In the genomic region with DNA sequence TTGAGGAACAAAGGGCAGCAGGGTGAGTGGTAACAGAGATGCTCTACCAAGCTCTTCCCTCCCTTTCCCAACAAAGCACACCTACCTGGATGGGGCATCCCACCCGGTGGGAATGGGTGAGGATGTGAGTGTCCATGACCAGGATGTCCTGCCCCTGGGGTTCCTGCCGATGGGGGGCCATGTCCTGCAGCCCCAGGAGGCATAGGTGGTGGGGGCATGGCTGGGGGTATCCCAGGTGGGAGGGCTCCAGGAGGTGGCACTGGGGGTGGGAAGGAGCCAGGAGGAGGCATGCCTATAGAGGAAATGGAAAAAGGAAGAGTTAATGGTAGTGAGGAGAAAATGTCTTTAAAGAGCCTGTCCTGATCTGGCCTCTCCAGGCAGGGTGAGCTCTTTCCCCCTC, we compare ENCODE assay signal across 12 cellular contexts. TPM values are rescaled to one million over a fixed set of nuclear protein-coding genes. Genes with fewer than 3 reads are reported as not detected.
DNase-seq lines count a peak whose midpoint lies in the region; ATAC-seq and TF ChIP-seq lines count a peak whose summit lies in the region.
"Had no signal": no experiment of that assay in that cellular context is flagged by ENCODE, and none has a peak within 500 bp of the region (broad histone marks: within the 10 kb centered on the region; RNA-seq: fewer than 3 reads in every experiment).

No MANE protein-coding gene starts in this region.

- no peaks in the 10 kb centered on the region for H3K9me3 Mint-ChIP-seq in activated CD4-positive, alpha-beta T cell treated with anti-CD3 and anti-CD28 coated beads, Interleukin-2, amount 10 ng/mL, durations not matched to agents 24 days and 14 days
- H3K9me3 Mint-ChIP-seq in chondrocyte (ENCODE audit: low read depth) = no peaks in the 10 kb centered on the region

- H3K9ac ChIP-seq in NT2/D1 (ENCODE audit: insufficient read length, low read depth) (no peak overlapping the region), trophoblast cell (ENCODE audit: low read length) (no peak overlapping the region), Karpas-422 (ENCODE audit: low read length) (no peak overlapping the region)

- H3K4me1 Mint-ChIP-seq in activated CD4-positive, alpha-beta T cell treated with anti-CD3 and anti-CD28 coated beads, Interleukin-2, amount 10 ng/mL, durations not matched to agents 24 days and 14 days = peaks cover 51% of the 10 kb centered on the region
- H3K4me1 Mint-ChIP-seq in chondrocyte (ENCODE audit: low read depth) = peaks cover 42% of the 10 kb centered on the region

- H4K12ac ChIP-seq in trophoblast cell (ENCODE audit: low read depth, low read length) = no peak overlapping the region

- peaks cover 19% of the 10 kb centered on the region for H4K20me1 ChIP-seq in Karpas-422 (ENCODE audit: insufficient read depth, low read depth, low read length)

- H4K8ac ChIP-seq in trophoblast cell (ENCODE audit: low read depth, low read length) = no peak overlapping the region

- H3K14ac ChIP-seq in trophoblast cell (ENCODE audit: low read length) = no peak overlapping the region

- no peak overlapping the region for H3K27ac ChIP-seq in trophoblast cell (ENCODE audit: low read depth, low read length)
- H3K27ac ChIP-seq in Karpas-422 (ENCODE audit: low read length) = no peak overlapping the region
- H3K27ac ChIP-seq: foreskin keratinocyte had no signal

- no peak overlapping the region for H2BK12ac ChIP-seq in trophoblast cell (ENCODE audit: low read length)

- intact Hi-C loops in activated CD4-positive, alpha-beta T cell treated with anti-CD3 and anti-CD28 coated beads, Interleukin-2, amount 10 ng/mL, durations not matched to agents 24 days and 14 days (cut with micrococcal nuclease) = no loop called here

- H3K4me1 ChIP-seq in NT2/D1 (ENCODE audit: insufficient read depth, insufficient read length) = peaks cover 10% of the 10 kb centered on the region
- peaks cover 7 to 10% of the 10 kb centered on the region in 2 experiments for H3K4me1 ChIP-seq in trophoblast cell (ENCODE audit: control insufficient read depth in 1 of 2, insufficient read depth in 2 of 2, low read length in 2 of 2)
- H3K4me1 ChIP-seq in Karpas-422 (ENCODE audit: low read length) = peaks cover 21% of the 10 kb centered on the region

- no CpG with 5 or more reads among the region's 2 CpGs for WGBS in trophoblast cell (ENCODE audit: extremely low coverage, insufficient coverage, insufficient read length)

- H2AFZ ChIP-seq in trophoblast cell (ENCODE audit: insufficient read depth, low read length, poor library complexity) = no peak overlapping the region
- no peak overlapping the region for H2AFZ ChIP-seq in Karpas-422 (ENCODE audit: low read length)

- H3K27ac Mint-ChIP-seq in activated CD4-positive, alpha-beta T cell treated with anti-CD3 and anti-CD28 coated beads, Interleukin-2, amount 10 ng/mL, durations not matched to agents 24 days and 14 days = no peak overlapping the region
- no peak overlapping the region for H3K27ac Mint-ChIP-seq in chondrocyte (ENCODE audit: unreplicated experiment)

- H3K79me2 ChIP-seq in trophoblast cell (ENCODE audit: control insufficient read depth, insufficient read depth, low read length, poor library complexity) (peaks cover 8% of the 10 kb centered on the region), Karpas-422 (ENCODE audit: low read length) (peaks cover 17% of the 10 kb centered on the region)

- TF ChIP-seq CTCF in chondrocyte (IDR thresholded peaks at IDR 0.05) (no peak), GM10266 (IDR thresholded peaks at IDR 0.05; ENCODE audit: control insufficient read depth, insufficient read depth, low read depth, missing control alignments) (no peak)

- H4K91ac ChIP-seq in trophoblast cell (ENCODE audit: low read depth, low read length) = no peak overlapping the region

- no peak overlapping the region for H3K23ac ChIP-seq in trophoblast cell (ENCODE audit: low read length)

- H3K9me2 ChIP-seq in Karpas-422 (replicated peaks; ENCODE audit: insufficient read depth, low read length) = no peaks in the 10 kb centered on the region

- H3K27me3 ChIP-seq in NT2/D1 (ENCODE audit: insufficient read depth, insufficient read length) = no peaks in the 10 kb centered on the region
- H3K27me3 ChIP-seq in trophoblast cell (ENCODE audit: insufficient read depth, low read length) = no peaks in the 10 kb centered on the region
- no peaks in the 10 kb centered on the region for H3K27me3 ChIP-seq in Karpas-422 (ENCODE audit: low read length)
- H3K27me3 ChIP-seq: foreskin keratinocyte had no signal

- no peak overlapping the region for H3K4me2 ChIP-seq in trophoblast cell (ENCODE audit: low read length)
- H3K4me2 ChIP-seq in Karpas-422 (ENCODE audit: low read depth, low read length, poor library complexity, severe bottlenecking) = no peak overlapping the region

- no peak overlapping the region for H3K18ac ChIP-seq in trophoblast cell (ENCODE audit: low read length)

- no peak overlapping the region for H2BK5ac ChIP-seq in trophoblast cell (ENCODE audit: low read depth, low read length, poor library complexity)

- no peak overlapping the region for H2AK5ac ChIP-seq in trophoblast cell (ENCODE audit: low read length)

- peaks cover 11% of the 10 kb centered on the region for H3K79me1 ChIP-seq in trophoblast cell (ENCODE audit: low read length)

- H3K4ac ChIP-seq in trophoblast cell (ENCODE audit: low read depth, low read length) = peak overlapping the region; percentile 1

- H3K36me3 ChIP-seq in NT2/D1 (ENCODE audit: insufficient read depth, insufficient read length, low read length) (peaks cover 73% of the 10 kb centered on the region), trophoblast cell (ENCODE audit: control insufficient read depth in 1 of 2, insufficient read depth in 2 of 2, low read length in 2 of 2) (peaks cover 27 to 52% of the 10 kb centered on the region in 2 experiments), Karpas-422 (ENCODE audit: insufficient read depth, low read length) (peaks cover 42% of the 10 kb centered on the region)

- H3K27me3 Mint-ChIP-seq in activated CD4-positive, alpha-beta T cell treated with anti-CD3 and anti-CD28 coated beads, Interleukin-2, amount 10 ng/mL, durations not matched to agents 24 days and 14 days = no peaks in the 10 kb centered on the region
- H3K27me3 Mint-ChIP-seq in chondrocyte (ENCODE audit: low read depth) = no peaks in the 10 kb centered on the region

- peaks cover 54% of the 10 kb centered on the region for H3K36me3 Mint-ChIP-seq in activated CD4-positive, alpha-beta T cell treated with anti-CD3 and anti-CD28 coated beads, Interleukin-2, amount 10 ng/mL, durations not matched to agents 24 days and 14 days (ENCODE audit: low read depth)
- H3K36me3 Mint-ChIP-seq in chondrocyte (ENCODE audit: low read depth) = peaks cover 36% of the 10 kb centered on the region

- H3K4me3 ChIP-seq in NT2/D1 (ENCODE audit: insufficient read length, low read depth) (peak overlapping the region; percentile 98), trophoblast cell (ENCODE audit: low read depth, low read length) (no peak overlapping the region), Karpas-422 (ENCODE audit: low read length) (no peak overlapping the region)

- H3K9me3 ChIP-seq in NT2/D1 (ENCODE audit: insufficient read depth, low read length) = no peaks in the 10 kb centered on the region
- H3K9me3 ChIP-seq in trophoblast cell (ENCODE audit: insufficient read depth, low read depth, low read length) = no peaks in the 10 kb centered on the region
- no peaks in the 10 kb centered on the region for H3K9me3 ChIP-seq in Karpas-422 (ENCODE audit: low read length)

- no peak for DNase-seq in activated CD4-positive, alpha-beta T cell treated with anti-CD3 and anti-CD28 coated beads, Interleukin-2, amount 10 ng/mL, durations not matched to agents 24 days and 14 days
- DNase-seq in activated CD4-positive, alpha-beta T cell treated with anti-CD3 and anti-CD28 coated beads for 1 hour = no peak
- no peak for DNase-seq in NT2/D1 (ENCODE audit: low read depth, low spot score)
- DNase-seq in chondrocyte (ENCODE audit: low spot score) = no peak
- no peak for DNase-seq in trophoblast cell
- DNase-seq in Karpas-422 = no peak
- no peak for DNase-seq in GM10266 (ENCODE audit: extremely low spot score)
- DNase-seq: foreskin keratinocyte; NCI-H2081 treated with DMSO at 0.1 percent for 48 hours; stimulated activated CD4-positive, alpha-beta T cell treated with anti-CD3 and anti-CD28 coated beads, Interleukin-4, amount 100 ng/mL, for 24 hours; substantia nigra had no signal

- no peak for ATAC-seq in GM19395 (IDR thresholded peaks at IDR 0.05; ENCODE audit: unreplicated experiment)
- ATAC-seq: foreskin keratinocyte had no signal

- no peak overlapping the region for H2BK120ac ChIP-seq in trophoblast cell (ENCODE audit: insufficient read depth, low read length, poor library complexity)

- H3K4me3 Mint-ChIP-seq in activated CD4-positive, alpha-beta T cell treated with anti-CD3 and anti-CD28 coated beads, Interleukin-2, amount 10 ng/mL, durations not matched to agents 24 days and 14 days = peak overlapping the region; percentile 97
- peak overlapping the region; percentile 99 for H3K4me3 Mint-ChIP-seq in chondrocyte (ENCODE audit: unreplicated experiment)

RNA-seq across cellular contexts. Expression of a gene that starts 1.9 kb away (rescaled TPM):
- total RNA-seq in activated CD4-positive, alpha-beta T cell treated with anti-CD3 and anti-CD28 coated beads, Interleukin-2, amount 10 ng/mL, durations not matched to agents 24 days and 14 days = 124 and 131 TPM in 2 replicates
- 54.7 to 63.9 TPM (median 58.2 TPM) in 3 replicates for total RNA-seq in chondrocyte
- 101 and 103 TPM in 2 replicates for polyA plus RNA-seq in trophoblast cell (2013)
- 10.9 and 18.8 TPM in 2 replicates for total RNA-seq in Karpas-422 (2014; rRNA removed; shearing (Covaris generic); ENCODE audit: low replicate concordance)

RNA-seq across cellular contexts. Expression of a gene that starts 8.1 kb away (rescaled TPM):
- 18.0 and 18.9 TPM in 2 replicates for total RNA-seq in activated CD4-positive, alpha-beta T cell treated with anti-CD3 and anti-CD28 coated beads, Interleukin-2, amount 10 ng/mL, durations not matched to agents 24 days and 14 days
- 15.3 to 17.2 TPM (median 16.0 TPM) in 3 replicates for total RNA-seq in chondrocyte
- 10.8 and 11.9 TPM in 2 replicates for polyA plus RNA-seq in trophoblast cell (2013)
- total RNA-seq in Karpas-422 (2014; rRNA removed; shearing (Covaris generic); ENCODE audit: low replicate concordance) = not detected in 2 replicates

RNA-seq across cellular contexts. Expression of a gene that starts 10.9 kb away (rescaled TPM):
- total RNA-seq in activated CD4-positive, alpha-beta T cell treated with anti-CD3 and anti-CD28 coated beads, Interleukin-2, amount 10 ng/mL, durations not matched to agents 24 days and 14 days = 5.8 and 6.1 TPM in 2 replicates
- 15.4 to 22.3 TPM (median 17.6 TPM) in 3 replicates for total RNA-seq in chondrocyte
- polyA plus RNA-seq in trophoblast cell (2013) = 17.1 and 18.3 TPM in 2 replicates
- total RNA-seq in Karpas-422 (2014; rRNA removed; shearing (Covaris generic); ENCODE audit: low replicate concordance) = not detected in 2 replicates

RNA-seq across cellular contexts. Expression of a gene that starts 26.4 kb away (rescaled TPM):
- total RNA-seq in activated CD4-positive, alpha-beta T cell treated with anti-CD3 and anti-CD28 coated beads, Interleukin-2, amount 10 ng/mL, durations not matched to agents 24 days and 14 days = 25.8 and 26.6 TPM in 2 replicates
- total RNA-seq in chondrocyte = 9.4 to 11.5 TPM (median 10.5 TPM) in 3 replicates
- polyA plus RNA-seq in trophoblast cell (2013) = 8.6 and 9.4 TPM in 2 replicates
- total RNA-seq in Karpas-422 (2014; rRNA removed; shearing (Covaris generic); ENCODE audit: low replicate concordance) = 0.47 and 1.2 TPM in 2 replicates

Comparison
In these comparisons a context has a peak if more than half of its experiments do, and no peak if none do; other contexts are left out.
1. RNA of a gene that starts 8.1 kb away (total RNA-seq): 18.0 to 18.9 TPM in activated CD4-positive, alpha-beta T cell treated with anti-CD3 and anti-CD28 coated beads, Interleukin-2, amount 10 ng/mL, durations not matched to agents 24 days and 14 days and 15.3 to 17.2 TPM in chondrocyte; not detected in Karpas-422; every median in the first group is over 10 times any median in the second.